In genomic region chr1:232865118-232865931, GRCh38 we compare ENCODE assay signal across 23 cellular contexts.
"Had no signal": no experiment of that assay in that cellular context is flagged by ENCODE, and none has a peak within 500 bp of the region (broad histone marks: within the 10 kb centered on the region; RNA-seq: fewer than 3 reads in every experiment).

No MANE protein-coding gene starts in this region.

- H3K36me3 ChIP-seq: MG63 had no signal

- DNase-seq: Karpas-422, KG1, MG63, NCI-H1092, NCI-H1105 treated with DMSO at 0.1 percent for 48 hours, NCI-H1417 treated with DMSO at 0.1 percent for 48 hours, NCI-H146, NCI-H1694 treated with DMSO at 0.1 percent for 48 hours, NCI-H2029, NCI-H2081 treated with DMSO at 0.1 percent for 48 hours, NCI-H2171, NCI-H226, NCI-H446, NCI-H510A, NCI-H524 treated with DMSO at 0.1 percent for 48 hours, NCI-H69, NCI-H774, PC-3, SHP77, SK-N-SH, SW 1271 had no signal

- H3K4me3 ChIP-seq: MG63 had no signal

- H3K9me3 ChIP-seq: MG63, SK-N-SH had no signal

- H3K27ac ChIP-seq: RWPE1 had no signal

- ATAC-seq: Panc1, PC-3 had no signal

- H3K27me3 ChIP-seq: MG63 had no signal
